In the genomic region with DNA sequence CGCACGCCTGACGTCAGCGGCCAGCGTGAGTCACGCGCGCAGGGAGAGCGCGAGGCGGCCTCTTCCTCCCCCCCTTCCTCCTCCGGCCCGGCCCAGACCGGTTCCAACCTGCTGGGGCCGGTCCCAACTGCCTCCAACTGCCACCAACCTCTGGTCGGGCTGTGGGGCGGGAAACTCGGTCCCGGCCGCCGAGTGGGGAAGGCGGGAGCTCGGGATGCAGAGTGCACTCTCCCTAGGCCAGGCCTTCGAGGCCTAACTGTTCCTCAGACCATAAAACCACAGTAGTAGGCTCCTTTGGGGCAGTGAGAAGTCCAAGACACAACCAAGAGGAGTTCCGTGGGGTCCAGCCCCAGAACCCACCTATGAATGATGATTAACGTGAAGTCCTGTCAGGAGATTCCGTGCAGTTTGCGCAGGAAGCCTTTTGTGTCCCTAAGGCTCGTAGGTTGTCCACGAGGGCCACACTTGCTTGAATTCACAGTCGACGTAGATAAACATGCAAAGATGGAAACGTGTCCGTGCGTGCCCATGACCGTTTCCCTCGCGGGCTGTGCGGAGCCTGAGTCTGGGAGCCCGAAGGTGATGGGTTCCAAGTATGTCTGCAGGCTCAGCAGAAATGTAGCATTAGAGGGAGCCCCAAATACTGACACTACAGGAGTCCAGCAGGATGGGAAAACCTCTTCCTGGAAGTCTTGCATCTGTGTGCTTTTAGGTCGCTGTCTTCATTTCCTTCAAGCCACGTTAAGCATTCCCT, we compare ENCODE assay signal across 8 cellular contexts. TPM values are rescaled to one million over a fixed set of nuclear protein-coding genes. Genes with fewer than 3 reads are reported as not detected.
A peak's percentile ranks its signal among the peaks of the same experiment; 100 is the strongest.
DNase-seq lines count a peak whose midpoint lies in the region; ATAC-seq, FAIRE-seq and TF ChIP-seq lines count a peak whose summit lies in the region.

No MANE protein-coding gene starts in this region.

- TF ChIP-seq CTCF in MCF 10A (IDR thresholded peaks at IDR 0.05; ENCODE audit: unreplicated experiment): no peak

- H3K4me1 ChIP-seq in small intestine (ENCODE audit: control insufficient read depth in 2 of 2, insufficient read depth in 1 of 2, low read depth in 1 of 2, low read length in 1 of 2): peaks cover 0 to 17% of the 10 kb centered on the region in 2 donors

- intact Hi-C loops in MCF 10A (cut with micrococcal nuclease): no loop called here

- FAIRE-seq in GM12891 (lab: Jason Lieb, UNC): no peak
- FAIRE-seq in small intestine (lab: Jason Lieb, UNC): no peak

- H3K27ac ChIP-seq in small intestine (ENCODE audit: low read depth in 1 of 2, low read length in 1 of 2): peak overlapping the region; percentile 100

- no peaks in the 10 kb centered on the region for H3K36me3 ChIP-seq in small intestine (ENCODE audit: control insufficient read depth in 2 of 2, insufficient read depth in 2 of 2, low read length in 2 of 2)

- CTCF ChIA-PET in MCF 10A (lab: Yijun Ruan, JAX): interaction anchor here (1.2 to 1.7 kb wide), 3 partner anchors 20 to 112 kb away, joined by 3 to 5 read pairs (median 4); a partner anchor contains a TSS

- peak; percentile 79 for TF ChIP-seq POLR2A in GM12891 (IDR thresholded peaks at IDR 0.05; ENCODE audit: low read depth, low read length)

- in situ Hi-C loops in KBM-7 (cut with MboI; ENCODE audit: low pct_unique_long_range_greater_than_20kb, low sequenced_read_pairs): no loop called here

- H3K27ac Mint-ChIP-seq in MCF 10A (ENCODE audit: low read depth, unreplicated experiment) (peak overlapping the region; percentile 96), immature natural killer cell (peak overlapping the region; percentile 92 to 100 (median 99))

- WGBS in small intestine, 3 donors: 7 to 24% (median 16%) methylated on average over 27 to 42 of the region's 42 CpGs

- H3K9me3 Mint-ChIP-seq in MCF 10A (ENCODE audit: unreplicated experiment) (no peaks in the 10 kb centered on the region), immature natural killer cell (no peaks in the 10 kb centered on the region)

- POLR2A ChIA-PET in MCF 10A (lab: Yijun Ruan, JAX): interaction anchor here (0.6 to 6.0 kb wide), 24 partner anchors 9 to 554 kb away, joined by 3 to 91 read pairs (median 5); a partner anchor contains a TSS

- H3K4me3 Mint-ChIP-seq in MCF 10A (ENCODE audit: unreplicated experiment) (peak overlapping the region; percentile 80), immature natural killer cell (peak overlapping the region; percentile 90 to 95 (median 94))

- H3K27me3 Mint-ChIP-seq in MCF 10A (ENCODE audit: insufficient read depth, unreplicated experiment): no peaks in the 10 kb centered on the region
- H3K27me3 Mint-ChIP-seq in immature natural killer cell (ENCODE audit: low read depth in 3 of 3): peaks cover 7 to 15% (median 13%) of the 10 kb centered on the region in 3 donors

- H3K27me3 ChIP-seq in small intestine (ENCODE audit: control insufficient read depth in 2 of 2, insufficient read depth in 2 of 2, low read length in 2 of 2): no peaks in the 10 kb centered on the region

- H3K4me1 Mint-ChIP-seq in MCF 10A (ENCODE audit: insufficient read depth, unreplicated experiment) (peaks cover 15% of the 10 kb centered on the region), immature natural killer cell (peaks cover 39 to 46% of the 10 kb centered on the region in 2 donors)

- H3K36me3 Mint-ChIP-seq in MCF 10A (ENCODE audit: insufficient read depth, unreplicated experiment) (peaks cover 11% of the 10 kb centered on the region), immature natural killer cell (no peaks in the 10 kb centered on the region)

- ATAC-seq in HG02623 (IDR thresholded peaks at IDR 0.05; ENCODE audit: unreplicated experiment): peak; percentile 66

- H3K4me3 ChIP-seq in small intestine (ENCODE audit: low read depth in 1 of 2, low read length in 2 of 2): peak overlapping the region; percentile 44 to 65

- TSS peak; percentile 63 for BruUV-seq in MCF 10A (replicated peaks; lab: Mats Ljungman, UMichigan)

- no peaks in the 10 kb centered on the region for H3K9me3 ChIP-seq in small intestine (ENCODE audit: control insufficient read depth, low read depth)

- no peak for DNase-seq in GM12891 (ENCODE audit: insufficient read length, low spot score)
- DNase-seq in NCI-H1417 (lab: John Stamatoyannopoulos, UW): peak; percentile 91 to 97 (median 97)
- peak in 3 of 5 experiments; percentile 24 to 97 (median 82) for DNase-seq in T-helper 2 cell
- DNase-seq in MCF 10A (ENCODE audit: unreplicated experiment): peak; percentile 89
- peak in 1 of 3 donors; percentile 89 for DNase-seq in immature natural killer cell
- peak; percentile 90 for DNase-seq in small intestine
- no peak for DNase-seq in KBM-7

TF ChIP-seq in GM12891, 5 proteins besides CTCF, POLR2A, EP300 and RAD21:
- TF ChIP-seq TAF1 (IDR thresholded peaks at IDR 0.05; ENCODE audit: low read depth, low read length) (peak; percentile 68), SPI1 (IDR thresholded peaks at IDR 0.05; ENCODE audit: low read depth, low read length) (peak; percentile 48), PAX5 (IDR thresholded peaks at IDR 0.05; ENCODE audit: insufficient read depth, low read length, severe bottlenecking) (no peak), POLR2AphosphoS5 (IDR thresholded peaks at IDR 0.05; ENCODE audit: low read depth, low read length) (peak; percentile 90), POU2F2 (IDR thresholded peaks at IDR 0.05; ENCODE audit: low read depth, low read length) (peak; percentile 19)

RNA-seq across cellular contexts. Expression of a gene that starts 0.6 kb away (rescaled TPM):
- polyA plus RNA-seq in GM12891 (2012; ENCODE audit: low read depth, missing spikeins): 20.3 TPM
- total RNA-seq in MCF 10A (2022): 12.3 and 16.0 TPM in 2 replicates
- polyA plus RNA-seq in immature natural killer cell (10 to 100 TPM; 26.0 to 48.4 (median 34.4) TPM), small intestine (10 to 100 TPM in 2 of 3 donors, 1 to 10 TPM in 1; 8.9 to 20.0 (median 12.7) TPM)

RNA-seq across cellular contexts. Expression of a gene that starts 20.2 kb away (rescaled TPM):
- 18.8 TPM for polyA plus RNA-seq in GM12891 (2012; ENCODE audit: low read depth, missing spikeins)
- 8.7 and 9.8 TPM in 2 replicates for total RNA-seq in MCF 10A (2022)
- polyA plus RNA-seq in immature natural killer cell: 10 to 100 TPM; 25.1 to 86.7 (median 30.7) TPM
- polyA plus RNA-seq in small intestine: 100 to 1,000 TPM in 1 of 3 donors, 10 to 100 TPM in 2; 43.4 to 116 (median 83.5) TPM

RNA-seq across cellular contexts. Expression of a gene that starts 59.0 kb away (rescaled TPM):
- 25.9 TPM for polyA plus RNA-seq in GM12891 (2012; ENCODE audit: low read depth, missing spikeins)
- 3.5 and 7.6 TPM in 2 replicates for total RNA-seq in MCF 10A (2022)
- polyA plus RNA-seq in immature natural killer cell (100 to 1,000 TPM in 1 of 3 donors, 10 to 100 TPM in 2; 53.1 to 124 (median 57.5) TPM), small intestine (10 to 100 TPM in 2 of 3 donors, 1 to 10 TPM in 1; 9.8 to 40.3 (median 15.3) TPM)

Comparison
In these comparisons a context has a peak if more than half of its experiments do, and no peak if none do; other contexts are left out.
1. DNase-seq: peak in NCI-H1417 (3 of 3), T-helper 2 cell (3 of 5), MCF 10A (single experiment) and small intestine (single experiment); none in GM12891 (single experiment) and KBM-7 (single experiment).